In the genomic region with DNA sequence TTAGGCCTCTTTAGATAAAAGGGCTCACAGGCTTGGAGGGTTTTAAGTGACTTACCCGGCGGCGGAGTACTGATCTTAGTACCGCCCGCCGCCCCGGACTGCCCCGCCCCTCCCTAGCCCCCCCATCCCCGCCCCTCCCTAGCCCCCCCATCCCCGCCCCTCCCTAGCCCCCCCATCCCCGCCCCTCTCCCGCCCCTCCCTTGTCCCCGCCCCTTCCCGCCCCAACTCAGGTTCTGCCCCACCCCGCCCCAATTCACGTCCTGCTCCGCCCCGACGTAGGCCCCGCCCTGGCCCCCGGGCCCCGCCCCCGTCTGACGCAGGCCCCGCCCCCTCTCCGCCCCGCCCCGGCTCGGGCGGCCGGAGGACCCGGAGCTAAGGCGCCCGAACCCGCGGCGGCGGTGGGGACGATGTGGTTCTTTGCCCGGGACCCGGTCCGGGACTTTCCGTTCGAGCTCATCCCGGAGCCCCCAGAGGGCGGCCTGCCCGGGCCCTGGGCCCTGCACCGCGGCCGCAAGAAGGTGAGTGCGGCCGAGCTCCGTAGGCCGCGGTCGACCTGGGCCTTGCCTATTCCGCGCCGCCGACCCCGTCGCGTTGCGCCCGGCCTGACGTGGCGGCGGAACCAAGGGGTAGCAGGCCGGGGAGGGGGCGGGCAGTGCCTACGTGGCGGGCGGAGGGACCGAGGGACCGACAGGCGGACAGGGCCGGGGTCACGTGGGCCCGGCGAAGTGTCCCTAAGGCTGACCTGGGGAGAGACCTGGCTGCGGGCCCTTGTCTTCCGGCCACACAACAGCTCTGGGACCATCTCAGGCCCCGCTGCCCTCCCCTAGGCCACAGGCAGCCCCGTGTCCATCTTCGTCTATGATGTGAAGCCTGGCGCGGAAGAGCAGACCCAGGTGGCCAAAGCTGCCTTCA, we compare ENCODE assay signal across 8 cellular contexts. TPM values are rescaled to one million over a fixed set of nuclear protein-coding genes. Genes with fewer than 3 reads are reported as not detected.
DNase-seq lines count a peak whose midpoint lies in the region; ATAC-seq, FAIRE-seq and TF ChIP-seq lines count a peak whose summit lies in the region.

Gene SCYL1, plus strand, starts transcription at position 337 of the 912 bp plus-strand sequence. Its CDS starts 71 bp downstream, at position 408.

- H3K4me3 Mint-ChIP-seq in central memory CD8-positive, alpha-beta T cell = peak within 1 kb of the TSS; percentile 84

- DNase-seq in DMS53 (lab: John Stamatoyannopoulos, UW) = peak; percentile 85
- DNase-seq in NCI-H1105 treated with DMSO at 0.1 percent for 48 hours (lab: John Stamatoyannopoulos, UW) = peak; percentile 63
- DNase-seq in central memory CD8-positive, alpha-beta T cell (ENCODE audit: low spot score in 2 of 2) = peak; percentile 67
- DNase-seq in keratinocyte (ENCODE audit: low read depth, low spot score) = no peak
- peak; percentile 73 to 74 for DNase-seq in stimulated activated CD4-positive, alpha-beta T cell treated with anti-CD3 and anti-CD28 coated beads, Interleukin-15, amount 100 ng/mL, for 1 hour (ENCODE audit: low read depth in 1 of 2, low spot score in 1 of 2)

- H3K27ac ChIP-seq in keratinocyte (ENCODE audit: control insufficient read depth, insufficient read depth, low read length) = peak within 1 kb of the TSS; percentile 74

- H3K79me2 ChIP-seq in keratinocyte (ENCODE audit: control insufficient read depth, insufficient read depth, low read length) = peaks cover 23% of the 10 kb centered on the region

- H3K4me3 ChIP-seq in keratinocyte (ENCODE audit: control insufficient read depth in 2 of 3, extremely low read depth in 1 of 3, insufficient read depth in 2 of 3, low read depth in 1 of 3, low read length in 3 of 3) = peak within 1 kb of the TSS; percentile 78 to 93 (median 83)

- FAIRE-seq in keratinocyte (lab: Jason Lieb, UNC) = no peak

- TF ChIP-seq CTCF in keratinocyte (optimal IDR thresholded peaks at IDR 0.05 in 1 of 3, IDR thresholded peaks at IDR 0.05 in 1 of 3, conservative IDR thresholded peaks at IDR 0.05 in 1 of 3; ENCODE audit: extremely low read depth in 1 of 3, insufficient read depth in 2 of 3, low read length in 3 of 3) = no peak

- H3K9me3 ChIP-seq in keratinocyte (ENCODE audit: control insufficient read depth, low read depth, low read length) = no peaks in the 10 kb centered on the region

- no peaks in the 10 kb centered on the region for H3K9me3 Mint-ChIP-seq in central memory CD8-positive, alpha-beta T cell

- H3K27ac Mint-ChIP-seq in central memory CD8-positive, alpha-beta T cell (ENCODE audit: low read depth) = peak within 1 kb of the TSS; percentile 82

- peaks cover 33% of the 10 kb centered on the region for H3K4me1 Mint-ChIP-seq in central memory CD8-positive, alpha-beta T cell

- peaks cover 13% of the 10 kb centered on the region for H3K36me3 Mint-ChIP-seq in central memory CD8-positive, alpha-beta T cell (ENCODE audit: insufficient read depth)

- H3K27me3 ChIP-seq in keratinocyte (ENCODE audit: control insufficient read depth, extremely low read depth, insufficient read depth, low read length) = peaks cover 5% of the 10 kb centered on the region

- H2AFZ ChIP-seq in keratinocyte (ENCODE audit: control insufficient read depth, low read length) = peak within 1 kb of the TSS; percentile 65

- H3K4me1 ChIP-seq in keratinocyte (ENCODE audit: control insufficient read depth, extremely low read depth, insufficient read depth, low read length) = peaks cover 10% of the 10 kb centered on the region

- H3K36me3 ChIP-seq in keratinocyte (ENCODE audit: control insufficient read depth in 2 of 2, extremely low read depth in 1 of 2, insufficient read depth in 2 of 2, low read length in 2 of 2) = peaks cover 12 to 19% of the 10 kb centered on the region in 2 experiments

- H3K9me1 ChIP-seq in keratinocyte (ENCODE audit: control insufficient read depth, extremely low read depth, insufficient read depth, low read length) = peaks cover 2% of the 10 kb centered on the region

- no peaks in the 10 kb centered on the region for H3K27me3 Mint-ChIP-seq in central memory CD8-positive, alpha-beta T cell

- peak within 1 kb of the TSS; percentile 96 for H3K4me2 ChIP-seq in keratinocyte (ENCODE audit: control insufficient read depth, extremely low read depth, insufficient read depth, low read depth, low read length)

- dilution Hi-C loops in keratinocyte (cut with MboI; ENCODE audit: extremely low pct_ligation_motif_present, low sequenced_read_pairs) = no loop called here

- ATAC-seq in GM21825 (IDR thresholded peaks at IDR 0.05; ENCODE audit: unreplicated experiment) (peak; percentile 53), GM18873 (IDR thresholded peaks at IDR 0.05; ENCODE audit: low FRiP score, unreplicated experiment) (no peak)
- ATAC-seq in activated CD4-positive, CD25-positive, alpha-beta regulatory T cell treated with anti-CD3 and anti-CD28 coated beads, Interleukin-2, amount 50 U/mL, for 24 hours = peak; percentile 71 to 80
- peak; percentile 84 for ATAC-seq in central memory CD8-positive, alpha-beta T cell (replicated peaks; ENCODE audit: extremely low read depth, poor library complexity, severe bottlenecking)

- H4K20me1 ChIP-seq in keratinocyte (ENCODE audit: control insufficient read depth, extremely low read depth, insufficient read depth, low read length) = no peaks in the 10 kb centered on the region

- peak within 1 kb of the TSS; percentile 92 for H3K9ac ChIP-seq in keratinocyte (ENCODE audit: control insufficient read depth, extremely low read depth, insufficient read depth, low read length)

RNA-seq across cellular contexts. Expression of gene SCYL1, which starts in this region (rescaled TPM):
- 31.3 to 51.2 TPM (median 44.1 TPM) in 3 replicates for polyA plus RNA-seq in keratinocyte
- polyA plus RNA-seq in keratinocyte (2011; ENCODE audit: low read depth) = 25.3 TPM
- polyA plus RNA-seq in keratinocyte (2011; cell fraction: cytosol; rRNA removed) = 40.7 and 65.2 TPM in 2 replicates
- polyA plus RNA-seq in keratinocyte (2011; cell fraction: nucleus; rRNA removed) = 52.1 and 72.4 TPM in 2 replicates
- 33.0 and 44.5 TPM in 2 replicates for polyA plus RNA-seq in keratinocyte (2012; ENCODE audit: low replicate concordance)
- polyA minus RNA-seq in keratinocyte = 34.8 to 75.0 TPM (median 43.7 TPM) in 3 replicates
- 43.0 TPM for polyA minus RNA-seq in keratinocyte (2011; cell fraction: cytosol; rRNA and poly(A)+ RNA removed)
- 24.6 and 32.7 TPM in 2 replicates for polyA minus RNA-seq in keratinocyte (2011; cell fraction: nucleus; rRNA and poly(A)+ RNA removed)
